Comparison of ENCODE assay signal across 8 cellular contexts in the genomic region with DNA sequence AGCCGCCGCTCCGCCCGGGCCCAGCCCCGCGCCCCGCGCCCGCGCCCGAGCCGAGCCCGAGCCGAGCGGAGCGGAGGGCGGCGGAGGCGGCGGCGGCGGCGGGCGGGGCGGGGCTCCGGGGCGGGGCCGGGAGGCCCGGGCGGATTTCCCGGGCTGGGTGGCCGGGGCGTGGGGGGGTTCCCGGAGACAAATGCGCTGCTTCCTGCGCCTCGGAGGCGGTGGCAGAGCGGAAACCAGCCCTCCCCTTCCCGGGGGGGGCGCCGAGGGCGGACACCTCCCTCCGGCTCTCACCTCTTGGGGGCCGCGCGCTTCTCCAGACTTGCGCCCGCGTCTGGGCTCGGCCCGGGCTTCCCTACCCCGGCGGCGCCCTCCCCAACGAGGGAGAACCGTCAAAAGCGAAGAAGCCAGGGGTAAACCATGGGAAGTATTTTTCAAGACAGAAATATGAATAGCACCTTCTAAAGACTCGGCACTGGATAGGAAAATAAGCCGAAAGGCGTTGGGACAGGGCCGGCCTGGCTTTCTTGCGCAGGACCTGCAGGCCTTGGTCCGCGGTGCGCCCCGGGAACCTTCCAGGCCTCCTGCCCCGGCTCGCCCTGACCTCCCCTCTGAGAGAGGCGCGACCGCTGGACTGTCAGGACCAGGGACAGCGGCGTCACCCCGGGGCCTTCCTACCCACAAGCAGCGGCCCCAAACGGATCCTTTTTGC. TPM values are rescaled to one million over a fixed set of nuclear protein-coding genes. Genes with fewer than 3 reads are reported as not detected.
DNase-seq lines count a peak whose midpoint lies in the region.

A gene (minus strand): TSS at position 79 of the 709 bp plus-strand sequence. CDS start 88 bp downstream, outside the sequence.

- no peaks in the 10 kb centered on the region for H3K36me3 Mint-ChIP-seq in activated CD4-positive, alpha-beta memory T cell treated with anti-CD3 and anti-CD28 coated beads for 36 hours

- CTCF ChIA-PET in activated CD4-positive, alpha-beta memory T cell treated with anti-CD3 and anti-CD28 coated beads for 36 hours (lab: Charles Lee), result interaction anchor here (1.2 to 1.5 kb wide), 2 partner anchors 18 to 227 kb away, joined by 3 read pairs; no protein-coding TSS in a partner anchor

- H3K9me3 Mint-ChIP-seq in activated CD4-positive, alpha-beta memory T cell treated with anti-CD3 and anti-CD28 coated beads for 36 hours, result no peaks in the 10 kb centered on the region

- intact Hi-C loops in activated CD4-positive, alpha-beta memory T cell treated with anti-CD3 and anti-CD28 coated beads for 36 hours (cut with micrococcal nuclease), result loop anchor here (1.0 to 5.0 kb wide), 2 partner anchors 72 to 352 kb away; no protein-coding TSS in a partner anchor

- H3K4me1 Mint-ChIP-seq in activated CD4-positive, alpha-beta memory T cell treated with anti-CD3 and anti-CD28 coated beads for 36 hours (ENCODE audit: low read depth), result peaks cover 8% of the 10 kb centered on the region

- H3K27ac Mint-ChIP-seq in activated CD4-positive, alpha-beta memory T cell treated with anti-CD3 and anti-CD28 coated beads for 36 hours, result peak within 1 kb of the TSS; percentile 8

- H3K4me3 Mint-ChIP-seq in activated CD4-positive, alpha-beta memory T cell treated with anti-CD3 and anti-CD28 coated beads for 36 hours, result peak within 1 kb of the TSS; percentile 68

- DNase-seq in NCI-H146 (lab: John Stamatoyannopoulos, UW) (peak; percentile 41), NCI-H146 treated with DMSO at 0.1 percent for 48 hours (lab: John Stamatoyannopoulos, UW; ENCODE audit: unreplicated experiment) (no peak), NAMALWA (ENCODE audit: low spot score) (peak; percentile 54), ecto neural progenitor cell (ENCODE audit: low spot score) (peak; percentile 90), lung microvascular endothelial cell (ENCODE audit: low read depth in 2 of 2) (peak; percentile 54 to 75), inferior parietal cortex (ENCODE audit: extremely low spot score) (no peak)
- DNase-seq in activated CD4-positive, alpha-beta memory T cell treated with anti-CD3 and anti-CD28 coated beads for 36 hours, result peak; percentile 82
- DNase-seq in stimulated activated CD4-positive, alpha-beta T cell treated with anti-CD3 and anti-CD28 coated beads, TNF-alpha, amount 100 ng/mL, for 48 hours (ENCODE audit: low read depth in 3 of 3), result peak; percentile 29 to 60 (median 36)

- POLR2A ChIA-PET in activated CD4-positive, alpha-beta memory T cell treated with anti-CD3 and anti-CD28 coated beads for 36 hours (lab: Charles Lee), result no interaction called here

- H3K27me3 Mint-ChIP-seq in activated CD4-positive, alpha-beta memory T cell treated with anti-CD3 and anti-CD28 coated beads for 36 hours, result no peaks in the 10 kb centered on the region

RNA-seq across cellular contexts. Expression of the gene that starts here (rescaled TPM):
- 10 to 100 TPM; 23.1 to 24.6 TPM for total RNA-seq in activated CD4-positive, alpha-beta memory T cell treated with anti-CD3 and anti-CD28 coated beads for 36 hours
- total RNA-seq in lung microvascular endothelial cell, result 16.3 and 21.8 TPM in 2 replicates

Comparison
In these comparisons a context has a peak if more than half of its experiments do, and no peak if none do; other contexts are left out.
1. DNase-seq: peak in NCI-H146 (single experiment), NAMALWA (single experiment), activated CD4-positive, alpha-beta memory T cell treated with anti-CD3 and anti-CD28 coated beads for 36 hours (single experiment), ecto neural progenitor cell (single experiment), lung microvascular endothelial cell (2 of 2) and stimulated activated CD4-positive, alpha-beta T cell treated with anti-CD3 and anti-CD28 coated beads, TNF-alpha, amount 100 ng/mL, for 48 hours (3 of 3); none in NCI-H146 treated with DMSO at 0.1 percent for 48 hours (single experiment) and inferior parietal cortex (single experiment).